Comparison of ENCODE assay signal across 14 cellular contexts in genomic region chr10:44829426-44829825, GRCh38.
DNase-seq lines count a peak whose midpoint lies in the region; ATAC-seq and TF ChIP-seq lines count a peak whose summit lies in the region.
"Had no signal": no experiment of that assay in that cellular context is flagged by ENCODE, and none has a peak within 500 bp of the region (broad histone marks: within the 10 kb centered on the region; RNA-seq: fewer than 3 reads in every experiment).

No MANE protein-coding gene starts in this region.

- no peak for DNase-seq in HFFc6
- DNase-seq in Panc1 (ENCODE audit: low read depth, low spot score) = no peak
- no peak for DNase-seq in epithelial cell of prostate (ENCODE audit: low read depth, low spot score)
- no peak for DNase-seq in GDM1 (lab: John Stamatoyannopoulos, UW)
- DNase-seq in endothelial cell (ENCODE audit: low spot score) = no peak
- DNase-seq in stimulated activated CD4-positive, alpha-beta T cell treated with anti-CD3 and anti-CD28 coated beads, Interleukin-4, amount 100 ng/mL, for 24 hours = no peak
- DNase-seq in COLO668 (lab: John Stamatoyannopoulos, UW; ENCODE audit: unreplicated experiment) = no peak
- DNase-seq: CD8-positive, alpha-beta memory T cell; DMS53; GOT3 had no signal

- BruUV-seq in Panc1 (replicated peaks; lab: Mats Ljungman, UMichigan) = no TSS peak

- ATAC-seq in Panc1 = peak; percentile 54; the same call in 1 of the 2 replicates
- ATAC-seq in stimulated activated memory B cell treated with anti-CD40 and anti-IgM and Interleukin-4, amounts not matched to agents 10 μg/mL and 1 μg/mL and 100 μg/mL, for 72 hours = peak; percentile 4
- ATAC-seq: A549 had no signal

- in situ Hi-C loops in Panc1 (cut with HindIII; ENCODE audit: low pct_unique_long_range_greater_than_20kb, low sequenced_read_pairs) = no loop called here

- no peak overlapping the region for H3K4me3 ChIP-seq in Panc1 (ENCODE audit: low read depth in 2 of 2, low read length in 2 of 2)
- H3K4me3 ChIP-seq: A549, HAP-1 had no signal

- H3K27ac ChIP-seq in Panc1 (ENCODE audit: low read length) = no peak overlapping the region
- H3K27ac ChIP-seq in epithelial cell of prostate = peak overlapping the region; percentile 46
- H3K27ac ChIP-seq: A549, KMS-11 had no signal

- TF ChIP-seq CTCF in HFFc6 (IDR thresholded peaks at IDR 0.05) = no peak
- TF ChIP-seq CTCF in Panc1 (IDR thresholded peaks at IDR 0.05) = no peak
- TF ChIP-seq CTCF in endothelial cell (IDR thresholded peaks at IDR 0.05; ENCODE audit: unreplicated experiment) = no peak

- peaks cover 7% of the 10 kb centered on the region for H3K4me1 ChIP-seq in Panc1 (ENCODE audit: control insufficient read depth, insufficient read depth, low read length)
- H3K4me1 ChIP-seq: A549, HAP-1 had no signal

- no peaks in the 10 kb centered on the region for H3K9me3 ChIP-seq in Panc1 (ENCODE audit: control insufficient read depth, insufficient read depth, low read depth, low read length)
- H3K9me3 ChIP-seq: A549, HAP-1 had no signal

- H3K27me3 Mint-ChIP-seq in HFFc6 (ENCODE audit: insufficient read depth) (no peaks in the 10 kb centered on the region), endothelial cell (ENCODE audit: unreplicated experiment) (no peaks in the 10 kb centered on the region)
- no peaks in the 10 kb centered on the region for H3K27me3 Mint-ChIP-seq in stimulated activated memory B cell treated with anti-CD40 and anti-IgM and Interleukin-4, amounts not matched to agents 10 μg/mL and 1 μg/mL and 100 μg/mL, for 72 hours

- peaks cover 13% of the 10 kb centered on the region for H3K4me1 Mint-ChIP-seq in HFFc6 (ENCODE audit: low read depth)
- no peaks in the 10 kb centered on the region for H3K4me1 Mint-ChIP-seq in stimulated activated memory B cell treated with anti-CD40 and anti-IgM and Interleukin-4, amounts not matched to agents 10 μg/mL and 1 μg/mL and 100 μg/mL, for 72 hours
- peaks cover 5% of the 10 kb centered on the region for H3K4me1 Mint-ChIP-seq in endothelial cell (ENCODE audit: unreplicated experiment)
- H3K4me1 Mint-ChIP-seq: CD8-positive, alpha-beta memory T cell had no signal

- H3K36me3 Mint-ChIP-seq in HFFc6 (ENCODE audit: low read depth) = peaks cover 4% of the 10 kb centered on the region; the same call in 1 of the 2 replicates
- no peaks in the 10 kb centered on the region for H3K36me3 Mint-ChIP-seq in stimulated activated memory B cell treated with anti-CD40 and anti-IgM and Interleukin-4, amounts not matched to agents 10 μg/mL and 1 μg/mL and 100 μg/mL, for 72 hours
- no peaks in the 10 kb centered on the region for H3K36me3 Mint-ChIP-seq in endothelial cell (ENCODE audit: low read depth, unreplicated experiment)
- H3K36me3 Mint-ChIP-seq: CD8-positive, alpha-beta memory T cell had no signal

- H3K4me3 Mint-ChIP-seq in HFFc6 = peak overlapping the region; percentile 73; the same call in 1 of the 2 replicates
- H3K4me3 Mint-ChIP-seq in stimulated activated memory B cell treated with anti-CD40 and anti-IgM and Interleukin-4, amounts not matched to agents 10 μg/mL and 1 μg/mL and 100 μg/mL, for 72 hours = no peak overlapping the region
- no peak overlapping the region for H3K4me3 Mint-ChIP-seq in endothelial cell (ENCODE audit: unreplicated experiment)
- H3K4me3 Mint-ChIP-seq: CD8-positive, alpha-beta memory T cell had no signal

- no peaks in the 10 kb centered on the region for H3K36me3 ChIP-seq in Panc1 (ENCODE audit: control insufficient read depth, insufficient read depth, low read length)
- H3K36me3 ChIP-seq: HAP-1 had no signal

- CTCF ChIA-PET in Panc1 (lab: Charles Lee) = no interaction called here

- POLR2A ChIA-PET in Panc1 (lab: Charles Lee) = no interaction called here

- H3K9me3 Mint-ChIP-seq in HFFc6 (no peaks in the 10 kb centered on the region), endothelial cell (ENCODE audit: unreplicated experiment) (no peaks in the 10 kb centered on the region)
- no peaks in the 10 kb centered on the region for H3K9me3 Mint-ChIP-seq in stimulated activated memory B cell treated with anti-CD40 and anti-IgM and Interleukin-4, amounts not matched to agents 10 μg/mL and 1 μg/mL and 100 μg/mL, for 72 hours
- H3K9me3 Mint-ChIP-seq: CD8-positive, alpha-beta memory T cell had no signal

- H3K27ac Mint-ChIP-seq in HFFc6 (peak overlapping the region; percentile 91), endothelial cell (ENCODE audit: unreplicated experiment) (no peak overlapping the region)
- no peak overlapping the region for H3K27ac Mint-ChIP-seq in stimulated activated memory B cell treated with anti-CD40 and anti-IgM and Interleukin-4, amounts not matched to agents 10 μg/mL and 1 μg/mL and 100 μg/mL, for 72 hours
- H3K27ac Mint-ChIP-seq: CD8-positive, alpha-beta memory T cell had no signal

- intact Hi-C loops in Panc1 (cut with micrococcal nuclease; ENCODE audit: unreplicated experiment) = no loop called here

- H3K27me3 ChIP-seq in Panc1 (ENCODE audit: control insufficient read depth, insufficient read depth, low read length) = no peaks in the 10 kb centered on the region
